Comparison of ENCODE assay signal across 15 cellular contexts in the genomic region with DNA sequence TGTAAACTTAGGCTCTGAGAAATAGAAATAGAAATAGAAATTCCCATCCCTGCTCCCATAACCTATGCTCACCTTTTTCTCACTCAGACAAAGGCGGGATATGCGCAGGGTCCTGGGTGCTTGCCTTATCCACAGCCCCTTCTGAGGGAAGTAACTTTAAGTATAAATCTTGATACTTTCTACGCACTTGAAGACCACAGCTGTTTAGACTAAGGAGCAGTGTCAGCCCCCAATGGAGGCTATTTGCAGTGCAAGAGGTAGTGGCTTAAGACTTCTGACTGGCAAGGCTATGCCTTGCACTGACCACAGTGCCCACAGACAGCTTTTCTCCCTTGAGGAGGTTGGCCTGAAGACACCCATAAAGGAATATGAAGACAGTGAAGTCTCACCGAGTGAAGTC. TPM values are rescaled to one million over a fixed set of nuclear protein-coding genes. Genes with fewer than 3 reads are reported as not detected.
DNase-seq lines count a peak whose midpoint lies in the region; ATAC-seq and TF ChIP-seq lines count a peak whose summit lies in the region.
"Had no signal": no experiment of that assay in that cellular context is flagged by ENCODE, and none has a peak within 500 bp of the region (broad histone marks: within the 10 kb centered on the region; RNA-seq: fewer than 3 reads in every experiment).

No MANE protein-coding gene starts in this region.

- H3K27ac Mint-ChIP-seq in stimulated activated effector memory CD8-positive, alpha-beta T cell treated with anti-CD3 and anti-CD28 coated beads, Interleukin-12 subunit alpha, Interleukin-12 subunit beta, amount 100 ng/mL, for 72 hours, result no peak overlapping the region
- no peak overlapping the region for H3K27ac Mint-ChIP-seq in mesothelial cell of epicardium
- H3K27ac Mint-ChIP-seq: B cell; CD8-positive, alpha-beta T cell; GM23338 had no signal

- no peak for DNase-seq in stimulated activated effector memory CD8-positive, alpha-beta T cell treated with anti-CD3 and anti-CD28 coated beads, Interleukin-12 subunit alpha, Interleukin-12 subunit beta, amount 100 ng/mL, for 72 hours (ENCODE audit: low spot score in 2 of 2)
- DNase-seq in mesothelial cell of epicardium (ENCODE audit: low spot score in 2 of 2, unreplicated experiment in 2 of 2), result no peak
- no peak for DNase-seq in DMS153 (lab: John Stamatoyannopoulos, UW)
- DNase-seq: CD8-positive, alpha-beta T cell; COR-L47; DMS 273 treated with DMSO at 0.1 percent for 48 hours; HCEC 1CT had no signal

- H3K36me3 Mint-ChIP-seq in stimulated activated effector memory CD8-positive, alpha-beta T cell treated with anti-CD3 and anti-CD28 coated beads, Interleukin-12 subunit alpha, Interleukin-12 subunit beta, amount 100 ng/mL, for 72 hours, result no peaks in the 10 kb centered on the region
- H3K36me3 Mint-ChIP-seq in mesothelial cell of epicardium, result no peaks in the 10 kb centered on the region
- H3K36me3 Mint-ChIP-seq: CD8-positive, alpha-beta T cell had no signal

- H3K4me3 Mint-ChIP-seq in stimulated activated effector memory CD8-positive, alpha-beta T cell treated with anti-CD3 and anti-CD28 coated beads, Interleukin-12 subunit alpha, Interleukin-12 subunit beta, amount 100 ng/mL, for 72 hours, result no peak overlapping the region
- no peak overlapping the region for H3K4me3 Mint-ChIP-seq in mesothelial cell of epicardium
- H3K4me3 Mint-ChIP-seq: B cell; CD8-positive, alpha-beta T cell; GM23338 had no signal

- ATAC-seq in GM18861 (IDR thresholded peaks at IDR 0.05; ENCODE audit: unreplicated experiment) (peak; percentile 39), HG02588 (IDR thresholded peaks at IDR 0.05; ENCODE audit: unreplicated experiment) (peak; percentile 24), HG02884 (IDR thresholded peaks at IDR 0.05; ENCODE audit: unreplicated experiment) (peak; percentile 50), GM19397 (IDR thresholded peaks at IDR 0.05; ENCODE audit: unreplicated experiment) (no peak)
- peak; percentile 21 for ATAC-seq in stimulated activated effector memory CD8-positive, alpha-beta T cell treated with anti-CD3 and anti-CD28 coated beads, Interleukin-12 subunit alpha, Interleukin-12 subunit beta, amount 100 ng/mL, for 72 hours
- ATAC-seq: CD8-positive, alpha-beta T cell had no signal

- no peak for TF ChIP-seq CTCF in mesothelial cell of epicardium (IDR thresholded peaks at IDR 0.05; ENCODE audit: unreplicated experiment)

- H3K4me1 Mint-ChIP-seq in stimulated activated effector memory CD8-positive, alpha-beta T cell treated with anti-CD3 and anti-CD28 coated beads, Interleukin-12 subunit alpha, Interleukin-12 subunit beta, amount 100 ng/mL, for 72 hours, result peaks cover 4% of the 10 kb centered on the region
- no peaks in the 10 kb centered on the region for H3K4me1 Mint-ChIP-seq in mesothelial cell of epicardium
- H3K4me1 Mint-ChIP-seq: B cell, GM23338 had no signal

- peaks cover 17% of the 10 kb centered on the region for H3K27me3 Mint-ChIP-seq in mesothelial cell of epicardium (ENCODE audit: low read depth)

- H3K9me3 Mint-ChIP-seq in stimulated activated effector memory CD8-positive, alpha-beta T cell treated with anti-CD3 and anti-CD28 coated beads, Interleukin-12 subunit alpha, Interleukin-12 subunit beta, amount 100 ng/mL, for 72 hours, result peaks cover 5% of the 10 kb centered on the region
- peaks cover 13% of the 10 kb centered on the region for H3K9me3 Mint-ChIP-seq in mesothelial cell of epicardium

RNA-seq across cellular contexts. Expression of gene ASCL1, which starts 35.2 kb away (rescaled TPM):
- not detected in 3 replicates for total RNA-seq in mesothelial cell of epicardium
- total RNA-seq: A172; B cell; CD8-positive, alpha-beta T cell; GM23338; HT1080 had no signal
